8 cellular contexts compared by ENCODE assay signal in the genomic region with DNA sequence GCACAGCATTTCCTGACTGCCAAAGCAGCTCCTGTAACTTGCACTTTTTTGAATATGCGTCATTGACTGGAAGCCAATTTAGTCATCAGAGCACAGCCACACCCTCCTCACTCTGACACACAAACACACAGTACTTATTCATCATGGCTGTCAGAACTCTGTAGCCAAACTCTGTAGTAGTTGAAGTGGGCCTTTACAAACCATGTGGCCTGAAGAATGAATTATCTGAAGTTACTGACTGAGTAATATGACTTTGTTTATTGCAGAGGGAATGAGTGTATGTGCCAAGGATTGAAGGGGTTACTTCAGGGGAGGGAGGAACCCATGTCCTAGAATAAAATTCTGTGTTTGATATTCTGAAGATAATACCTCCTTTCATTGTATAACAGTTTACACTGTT.
A peak's percentile ranks its signal among the peaks of the same experiment; 100 is the strongest.
DNase-seq lines count a peak whose midpoint lies in the region; ATAC-seq and TF ChIP-seq lines count a peak whose summit lies in the region.

No MANE protein-coding gene starts in this region.

- H3K4me1 ChIP-seq in PC-3 (ENCODE audit: insufficient read depth, low read length) = peaks cover 49% of the 10 kb centered on the region

- ATAC-seq in PC-3 = peak; percentile 81
- ATAC-seq in omental fat pad (ENCODE audit: low FRiP score) = peak; percentile 98
- no peak for ATAC-seq in HG03571 (IDR thresholded peaks at IDR 0.05; ENCODE audit: unreplicated experiment)

- H4K20me1 ChIP-seq in PC-3 (ENCODE audit: low read length) = no peaks in the 10 kb centered on the region

- no peaks in the 10 kb centered on the region for H3K27me3 ChIP-seq in PC-3 (ENCODE audit: low read length)

- H2AFZ ChIP-seq in PC-3 (ENCODE audit: low read length) = peak overlapping the region; percentile 50; the same call in 1 of the 2 replicates

- no peaks in the 10 kb centered on the region for H3K27me3 Mint-ChIP-seq in activated CD4-positive, alpha-beta T cell treated with anti-CD3 and anti-CD28 coated beads, Interleukin-2, amount 10 ng/mL, durations not matched to agents 24 days and 14 days

- H3F3A ChIP-seq in PC-3 (ENCODE audit: low read length, unreplicated experiment) = no peaks in the 10 kb centered on the region

- H3K27ac ChIP-seq in PC-3 (ENCODE audit: low read length) = peak overlapping the region; percentile 98

- H3K9me2 ChIP-seq in PC-3 (replicated peaks; ENCODE audit: low read length) = no peaks in the 10 kb centered on the region

- intact Hi-C loops in activated CD4-positive, alpha-beta T cell treated with anti-CD3 and anti-CD28 coated beads, Interleukin-2, amount 10 ng/mL, durations not matched to agents 24 days and 14 days (cut with micrococcal nuclease) = no loop called here
- intact Hi-C loops in PC-3 (cut with micrococcal nuclease) = no loop called here

- peak overlapping the region; percentile 81 for H3K27ac Mint-ChIP-seq in activated CD4-positive, alpha-beta T cell treated with anti-CD3 and anti-CD28 coated beads, Interleukin-2, amount 10 ng/mL, durations not matched to agents 24 days and 14 days

- no peaks in the 10 kb centered on the region for H3K79me2 ChIP-seq in PC-3 (ENCODE audit: low read length)

- CTCF ChIA-PET in PC-3 (lab: Charles Lee) (interaction anchor here (0.7 kb wide), 1 partner anchor 246 kb away, joined by 3 read pairs; no protein-coding TSS in a partner anchor), GM10248 (lab: Yijun Ruan, JAX) (interaction anchor here (2.0 kb wide), 1 partner anchor 9 kb away, joined by 6 read pairs; no protein-coding TSS in a partner anchor)

- no peak overlapping the region for H3K4me3 ChIP-seq in PC-3 (ENCODE audit: low read length)
- no peak overlapping the region for H3K4me3 ChIP-seq in epithelial cell of esophagus (ENCODE audit: low read length)

- no peaks in the 10 kb centered on the region for H3K9me3 Mint-ChIP-seq in activated CD4-positive, alpha-beta T cell treated with anti-CD3 and anti-CD28 coated beads, Interleukin-2, amount 10 ng/mL, durations not matched to agents 24 days and 14 days

- DNase-seq in activated CD4-positive, alpha-beta T cell treated with anti-CD3 and anti-CD28 coated beads, Interleukin-2, amount 10 ng/mL, durations not matched to agents 24 days and 14 days = peak; percentile 67
- DNase-seq in activated CD4-positive, alpha-beta T cell treated with anti-CD3 and anti-CD28 coated beads, Interleukin-2, amount 50 U/mL, for 1 hour = no peak
- DNase-seq in PC-3 = peak; percentile 89
- peak; percentile 96 for DNase-seq in epithelial cell of esophagus (ENCODE audit: low read depth)
- no peak for DNase-seq in omental fat pad (ENCODE audit: low spot score)
- DNase-seq in stimulated activated CD8-positive, alpha-beta memory T cell treated with anti-CD3 and anti-CD28 coated beads, Interleukin-4, amount 100 ng/mL, for 48 hours = no peak
- no peak for DNase-seq in GM10248 (ENCODE audit: extremely low spot score)

- peak overlapping the region; percentile 71 for H3K4me2 ChIP-seq in PC-3 (ENCODE audit: low read length)

- peaks cover 5% of the 10 kb centered on the region for H3K4me1 Mint-ChIP-seq in activated CD4-positive, alpha-beta T cell treated with anti-CD3 and anti-CD28 coated beads, Interleukin-2, amount 10 ng/mL, durations not matched to agents 24 days and 14 days

- peak overlapping the region; percentile 81 for H3K9ac ChIP-seq in PC-3 (ENCODE audit: low read length)

- TF ChIP-seq CTCF in PC-3 (conservative IDR thresholded peaks at IDR 0.05; ENCODE audit: low read depth, low read length) = no peak
- no peak for TF ChIP-seq CTCF in epithelial cell of esophagus (IDR thresholded peaks at IDR 0.05; ENCODE audit: insufficient read depth, low read depth, low read length, missing control alignments)
- TF ChIP-seq CTCF in omental fat pad (IDR thresholded peaks at IDR 0.05) = no peak
- TF ChIP-seq CTCF in GM10248 (IDR thresholded peaks at IDR 0.05; ENCODE audit: control extremely low read depth, extremely low read depth, low read depth, missing control alignments) = no peak

- no TSS peak for BruUV-seq in PC-3 (replicated peaks; lab: Mats Ljungman, UMichigan)

- H3K36me3 ChIP-seq in PC-3 (ENCODE audit: low read depth, low read length) = no peaks in the 10 kb centered on the region

- H3K36me3 Mint-ChIP-seq in activated CD4-positive, alpha-beta T cell treated with anti-CD3 and anti-CD28 coated beads, Interleukin-2, amount 10 ng/mL, durations not matched to agents 24 days and 14 days (ENCODE audit: low read depth) = peaks cover 12% of the 10 kb centered on the region

- H3K4me3 Mint-ChIP-seq in activated CD4-positive, alpha-beta T cell treated with anti-CD3 and anti-CD28 coated beads, Interleukin-2, amount 10 ng/mL, durations not matched to agents 24 days and 14 days = no peak overlapping the region

- POLR2A ChIA-PET in PC-3 (lab: Charles Lee; ENCODE audit: unreplicated experiment) (interaction anchor here (0.6 kb wide), 1 partner anchor 700 kb away, joined by 4 read pairs; no protein-coding TSS in a partner anchor), GM10248 (lab: Yijun Ruan, JAX) (no interaction called here)

- no peaks in the 10 kb centered on the region for H3K9me3 ChIP-seq in PC-3 (ENCODE audit: low read length)

Comparison
In these comparisons a context has a peak if more than half of its experiments do, and no peak if none do; other contexts are left out.
1. DNase-seq: peak in activated CD4-positive, alpha-beta T cell treated with anti-CD3 and anti-CD28 coated beads, Interleukin-2, amount 10 ng/mL, durations not matched to agents 24 days and 14 days (single experiment), PC-3 (single experiment) and epithelial cell of esophagus (single experiment); none in activated CD4-positive, alpha-beta T cell treated with anti-CD3 and anti-CD28 coated beads, Interleukin-2, amount 50 U/mL, for 1 hour (single experiment), omental fat pad (single experiment), stimulated activated CD8-positive, alpha-beta memory T cell treated with anti-CD3 and anti-CD28 coated beads, Interleukin-4, amount 100 ng/mL, for 48 hours (single experiment) and GM10248 (single experiment).